Comparison of ENCODE assay signal across 9 cellular contexts in the genomic region with DNA sequence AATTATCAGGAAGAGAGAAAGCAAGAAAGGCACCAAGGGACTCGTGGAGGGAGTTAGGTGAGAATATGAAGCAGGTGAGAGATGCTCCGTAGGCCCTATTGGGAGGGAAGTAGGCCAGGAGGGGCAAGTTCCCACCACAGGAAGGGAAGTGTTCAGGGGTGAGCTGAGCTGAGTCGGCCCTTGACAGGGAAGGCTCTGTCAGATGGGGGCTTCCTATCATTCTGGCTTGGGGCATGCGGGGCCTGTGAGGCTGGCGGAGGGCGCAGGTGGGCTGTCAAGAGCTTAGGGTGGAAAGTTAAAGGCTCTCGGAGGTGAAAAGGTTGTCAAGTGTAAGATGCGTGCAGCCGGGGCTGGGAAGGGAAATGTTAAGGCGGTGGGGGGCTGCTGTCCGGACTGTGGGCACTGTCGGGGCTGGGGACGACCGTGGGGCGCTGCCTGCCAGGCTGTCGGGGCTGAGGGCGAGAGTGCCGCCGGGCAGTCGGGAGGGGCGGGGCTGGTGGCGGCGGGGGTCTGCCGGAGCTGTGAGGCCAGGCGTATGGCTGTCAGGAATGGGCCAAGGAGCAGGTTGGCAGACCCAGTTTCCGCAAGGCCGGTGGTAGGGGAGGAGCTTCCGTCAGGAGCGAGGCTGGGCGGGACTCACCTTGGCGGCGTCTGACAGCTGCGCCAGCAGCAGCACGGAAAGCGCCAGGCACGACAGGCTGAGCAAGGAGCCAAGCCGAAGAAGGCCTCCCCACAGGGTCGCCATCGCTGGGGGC. TPM values are rescaled to one million over a fixed set of nuclear protein-coding genes. Genes with fewer than 3 reads are reported as not detected.
DNase-seq lines count a peak whose midpoint lies in the region; ATAC-seq and TF ChIP-seq lines count a peak whose summit lies in the region.
"Had no signal": no experiment of that assay in that cellular context is flagged by ENCODE, and none has a peak within 500 bp of the region (broad histone marks: within the 10 kb centered on the region; RNA-seq: fewer than 3 reads in every experiment).

No MANE protein-coding gene starts in this region.

- peak; percentile 84 for DNase-seq in D341Med (ENCODE audit: low spot score)
- peak; percentile 87 for DNase-seq in OCI-M1 (lab: John Stamatoyannopoulos, UW)
- peak in 1 of 2 donors; percentile 65 for DNase-seq in fibroblast of lung (ENCODE audit: low read depth in 2 of 2)
- no peak for DNase-seq in neural crest cell (ENCODE audit: low read depth, low spot score)

- peak overlapping the region; percentile 76 for H2AFZ ChIP-seq in fibroblast of lung (ENCODE audit: low read length)

- H3K27me3 ChIP-seq in HUES6 (ENCODE audit: control insufficient read depth, insufficient read depth, low read length): no peaks in the 10 kb centered on the region
- H3K27me3 ChIP-seq in fibroblast of lung (ENCODE audit: control insufficient read depth, insufficient read depth, low read length): no peaks in the 10 kb centered on the region
- no peaks in the 10 kb centered on the region for H3K27me3 ChIP-seq in subcutaneous abdominal adipose tissue (ENCODE audit: control insufficient read depth in 5 of 5, insufficient read depth in 4 of 5, low read length in 5 of 5)

- H4K20me1 ChIP-seq in fibroblast of lung (ENCODE audit: control insufficient read depth, extremely low read depth, insufficient read depth, low read length): no peaks in the 10 kb centered on the region

- peak overlapping the region; percentile 87 for H3K4me2 ChIP-seq in fibroblast of lung (ENCODE audit: extremely low read depth, insufficient read depth, low read length)

- H3K79me2 ChIP-seq in fibroblast of lung (ENCODE audit: control insufficient read depth, insufficient read depth, low read length): peaks cover 37% of the 10 kb centered on the region

- peak overlapping the region; percentile 84 for H3K9ac ChIP-seq in HUES6 (ENCODE audit: low read length)
- H3K9ac ChIP-seq in fibroblast of lung (ENCODE audit: insufficient read depth, low read length): peak overlapping the region; percentile 92
- H3K9ac ChIP-seq in subcutaneous abdominal adipose tissue (ENCODE audit: low read length in 5 of 5): peak overlapping the region; percentile 43 to 96 (median 94)

- H3K27ac ChIP-seq in HUES6 (ENCODE audit: low read depth, low read length) (peak overlapping the region; percentile 76; the same call in 1 of the 2 replicates), fibroblast of lung (ENCODE audit: insufficient read depth, low read length) (peak overlapping the region; percentile 93), subcutaneous abdominal adipose tissue (ENCODE audit: low read depth, low read length) (peak overlapping the region; percentile 98)

- peak overlapping the region; percentile 92 for H3K27ac Mint-ChIP-seq in activated T-helper 17 cell treated with anti-CD3 and anti-CD28 coated beads, Interleukin-2, amount 50 U/mL, for 72 hours
- H3K27ac Mint-ChIP-seq in neural crest cell (ENCODE audit: unreplicated experiment): no peak overlapping the region

- H3K4me3 ChIP-seq in HUES6 (ENCODE audit: low read depth, low read length): peak overlapping the region; percentile 89
- H3K4me3 ChIP-seq in fibroblast of lung (replicated peaks in 1 of 4; ENCODE audit: control extremely low read depth in 1 of 4, insufficient read depth in 1 of 4, low read depth in 3 of 4, low read length in 4 of 4): peak overlapping the region; percentile 65 to 88 (median 80)
- peak overlapping the region; percentile 61 to 96 (median 94) for H3K4me3 ChIP-seq in subcutaneous abdominal adipose tissue (ENCODE audit: low read depth in 1 of 5, low read length in 5 of 5)

- H3K4me1 ChIP-seq in HUES6 (ENCODE audit: control insufficient read depth, insufficient read depth, low read length) (peaks cover 13% of the 10 kb centered on the region; the same call in 1 of the 2 replicates), fibroblast of lung (ENCODE audit: control insufficient read depth, extremely low read depth, insufficient read depth, low read length) (peaks cover 8% of the 10 kb centered on the region), subcutaneous abdominal adipose tissue (ENCODE audit: control insufficient read depth in 5 of 5, insufficient read depth in 5 of 5, low read length in 5 of 5) (peaks cover 4 to 35% (median 28%) of the 10 kb centered on the region in 5 donors)

- peak overlapping the region; percentile 89 for H3K4me3 Mint-ChIP-seq in activated T-helper 17 cell treated with anti-CD3 and anti-CD28 coated beads, Interleukin-2, amount 50 U/mL, for 72 hours
- H3K4me3 Mint-ChIP-seq in neural crest cell: peak overlapping the region; percentile 88

- no peaks in the 10 kb centered on the region for H3K27me3 Mint-ChIP-seq in activated T-helper 17 cell treated with anti-CD3 and anti-CD28 coated beads, Interleukin-2, amount 50 U/mL, for 72 hours
- H3K27me3 Mint-ChIP-seq in neural crest cell (ENCODE audit: low read depth): no peaks in the 10 kb centered on the region

- H3K9me3 ChIP-seq in HUES6 (ENCODE audit: control insufficient read depth, insufficient read depth, low read depth, low read length) (no peaks in the 10 kb centered on the region), fibroblast of lung (ENCODE audit: control insufficient read depth, insufficient read depth, low read depth, low read length) (no peaks in the 10 kb centered on the region), subcutaneous abdominal adipose tissue (ENCODE audit: control insufficient read depth in 5 of 5, low read length in 5 of 5) (no peaks in the 10 kb centered on the region)

- H3K36me3 Mint-ChIP-seq in activated T-helper 17 cell treated with anti-CD3 and anti-CD28 coated beads, Interleukin-2, amount 50 U/mL, for 72 hours (ENCODE audit: low read depth): peaks cover 11% of the 10 kb centered on the region
- no peaks in the 10 kb centered on the region for H3K36me3 Mint-ChIP-seq in neural crest cell (ENCODE audit: low read depth)

- H3K9me3 Mint-ChIP-seq in activated T-helper 17 cell treated with anti-CD3 and anti-CD28 coated beads, Interleukin-2, amount 50 U/mL, for 72 hours: no peaks in the 10 kb centered on the region
- H3K9me3 Mint-ChIP-seq in neural crest cell: no peaks in the 10 kb centered on the region

- TF ChIP-seq CTCF in fibroblast of lung (conservative IDR thresholded peaks at IDR 0.05 in 1 of 2, IDR thresholded peaks at IDR 0.05 in 1 of 2; ENCODE audit: low read depth in 1 of 2, low read length in 2 of 2): no peak
- no peak for TF ChIP-seq CTCF in neural crest cell (conservative IDR thresholded peaks at IDR 0.05)

- H3K4me1 Mint-ChIP-seq in activated T-helper 17 cell treated with anti-CD3 and anti-CD28 coated beads, Interleukin-2, amount 50 U/mL, for 72 hours: peaks cover 14% of the 10 kb centered on the region
- peaks cover 29% of the 10 kb centered on the region for H3K4me1 Mint-ChIP-seq in neural crest cell

- ATAC-seq in GM21447 (IDR thresholded peaks at IDR 0.05; ENCODE audit: unreplicated experiment): peak; percentile 63
- ATAC-seq in activated T-helper 17 cell treated with anti-CD3 and anti-CD28 coated beads, Interleukin-2, amount 50 U/mL, for 72 hours (replicated peaks): peak; percentile 79

- H3K36me3 ChIP-seq in HUES6 (ENCODE audit: control insufficient read depth, insufficient read depth, low read length) (no peaks in the 10 kb centered on the region; the same call in 1 of the 2 replicates), fibroblast of lung (ENCODE audit: control insufficient read depth, insufficient read depth, low read length) (no peaks in the 10 kb centered on the region), subcutaneous abdominal adipose tissue (ENCODE audit: control insufficient read depth in 5 of 5, insufficient read depth in 5 of 5, low read length in 5 of 5) (peaks cover 0 to 5% (median 3%) of the 10 kb centered on the region in 5 donors)

RNA-seq across cellular contexts. Expression of gene TMEM9B, which starts 0.5 kb away (rescaled TPM):
- total RNA-seq in activated T-helper 17 cell treated with anti-CD3 and anti-CD28 coated beads, Interleukin-2, amount 50 U/mL, for 72 hours: 10 to 100 TPM; 15.0 to 24.3 TPM
- total RNA-seq in fibroblast of lung (36.2 and 51.0 TPM in 2 replicates), neural crest cell (14.3 and 15.7 TPM in 2 replicates)
- polyA plus RNA-seq in fibroblast of lung: 59.0 and 61.6 TPM in 2 replicates
- 48.8 and 52.2 TPM in 2 replicates for polyA plus RNA-seq in fibroblast of lung (2012)
- 8.9 and 10.1 TPM in 2 replicates for polyA minus RNA-seq in fibroblast of lung (ENCODE audit: low replicate concordance)

RNA-seq across cellular contexts. Expression of gene ASCL3, which starts 20.9 kb away (rescaled TPM):
- not detected for total RNA-seq in activated T-helper 17 cell treated with anti-CD3 and anti-CD28 coated beads, Interleukin-2, amount 50 U/mL, for 72 hours
- total RNA-seq in fibroblast of lung (not detected in 2 replicates), neural crest cell (not detected in 2 replicates)
- not detected in 2 replicates for polyA plus RNA-seq in fibroblast of lung
- polyA plus RNA-seq in fibroblast of lung (2012): not detected in 2 replicates
- not detected in 2 replicates for polyA minus RNA-seq in fibroblast of lung (ENCODE audit: low replicate concordance)
- total RNA-seq: lung microvascular endothelial cell had no signal

RNA-seq across cellular contexts. Expression of gene C11orf16, which starts 31.0 kb away (rescaled TPM):
- total RNA-seq in activated T-helper 17 cell treated with anti-CD3 and anti-CD28 coated beads, Interleukin-2, amount 50 U/mL, for 72 hours: not detected
- total RNA-seq in fibroblast of lung: not detected in 2 replicates
- not detected in 2 replicates for polyA plus RNA-seq in fibroblast of lung
- not detected in 2 replicates for polyA plus RNA-seq in fibroblast of lung (2012)
- not detected in 2 replicates for polyA minus RNA-seq in fibroblast of lung (ENCODE audit: low replicate concordance)
- not detected in 2 replicates for total RNA-seq in neural crest cell
- total RNA-seq: lung microvascular endothelial cell had no signal

RNA-seq across cellular contexts. Expression of gene NRIP3, which starts 40.1 kb away (rescaled TPM):
- 1 to 10 TPM; 2.2 to 2.4 TPM for total RNA-seq in activated T-helper 17 cell treated with anti-CD3 and anti-CD28 coated beads, Interleukin-2, amount 50 U/mL, for 72 hours
- total RNA-seq in fibroblast of lung (4.1 and 8.8 TPM in 2 replicates), neural crest cell (1.7 and 2.1 TPM in 2 replicates)
- polyA plus RNA-seq in fibroblast of lung: 11.7 and 13.9 TPM in 2 replicates
- 7.1 and 10.1 TPM in 2 replicates for polyA plus RNA-seq in fibroblast of lung (2012)
- polyA minus RNA-seq in fibroblast of lung (ENCODE audit: low replicate concordance): 12.9 and 20.2 TPM in 2 replicates

RNA-seq across cellular contexts. Expression of gene AKIP1, which starts 52.8 kb away (rescaled TPM):
- 10 to 100 TPM; 25.6 to 31.9 TPM for total RNA-seq in activated T-helper 17 cell treated with anti-CD3 and anti-CD28 coated beads, Interleukin-2, amount 50 U/mL, for 72 hours
- total RNA-seq in fibroblast of lung (35.4 and 63.7 TPM in 2 replicates), neural crest cell (29.7 and 31.5 TPM in 2 replicates)
- 42.2 and 50.8 TPM in 2 replicates for polyA plus RNA-seq in fibroblast of lung
- polyA plus RNA-seq in fibroblast of lung (2012): 35.0 and 46.1 TPM in 2 replicates
- 13.2 and 13.7 TPM in 2 replicates for polyA minus RNA-seq in fibroblast of lung (ENCODE audit: low replicate concordance)
